ENCODE assay signal across 14 cellular contexts in genomic region chr5:6759401-6759800, GRCh38. TPM values are rescaled to one million over a fixed set of nuclear protein-coding genes. Genes with fewer than 3 reads are reported as not detected.
A peak's percentile ranks its signal among the peaks of the same experiment; 100 is the strongest.
DNase-seq lines count a peak whose midpoint lies in the region; ATAC-seq and TF ChIP-seq lines count a peak whose summit lies in the region.
"Had no signal": no experiment of that assay in that cellular context is flagged by ENCODE, and none has a peak within 500 bp of the region (broad histone marks: within the 10 kb centered on the region; RNA-seq: fewer than 3 reads in every experiment).

No MANE protein-coding gene starts in this region.

- H3K27ac ChIP-seq in RWPE1, result peak overlapping the region; percentile 26
- H3K27ac ChIP-seq: neutrophil had no signal

- ATAC-seq in Right ventricle myocardium superior (ENCODE audit: poor library complexity), result peak; percentile 27
- ATAC-seq: esophagus mucosa had no signal

- intact Hi-C loops in Right ventricle myocardium superior (cut with DNase I) (no loop called here), cardiac septum (cut with DNase I) (loop anchor here (10.0 kb wide), 1 partner anchor 65 kb away; no protein-coding TSS in a partner anchor)

- DNase-seq in Right ventricle myocardium superior (no peak), cardiac septum (ENCODE audit: low spot score) (no peak), RWPE1 (ENCODE audit: low spot score) (no peak), iris pigment epithelial cell (ENCODE audit: low read depth) (peak; percentile 15), ureter (ENCODE audit: low spot score) (peak; percentile 34), NCI-H1048 (lab: John Stamatoyannopoulos, UW) (no peak), C1 segment of cervical spinal cord (lab: John Stamatoyannopoulos, UW) (no peak), activated gamma-delta T cell treated with Interleukin-2 at 50 U/mL for 16 hours (no peak)
- DNase-seq: activated T-cell treated with anti-CD3 and anti-CD28 coated beads, Interleukin-2, amount 50 U/mL, for 1 hour; NCI-H1092 treated with DMSO at 0.1 percent for 48 hours; OCI-M1; stimulated activated CD4-positive, alpha-beta T cell treated with anti-CD3 and anti-CD28 coated beads, Interleukin-2, amount 100 ng/mL, for 24 hours had no signal

- POLR2A ChIA-PET in RWPE1 (lab: Yijun Ruan, JAX; ENCODE audit: low non-redundant PET), result no interaction called here

- CTCF ChIA-PET in RWPE1 (lab: Yijun Ruan, JAX), result no interaction called here

- no peak for TF ChIP-seq CTCF in RWPE1 (conservative IDR thresholded peaks at IDR 0.05; ENCODE audit: low read depth)

RNA-seq across cellular contexts. Expression of gene TENT4A, which starts 46.2 kb away (rescaled TPM):
- total RNA-seq in Right ventricle myocardium superior (10.8 TPM), cardiac septum (18.4 TPM), ureter (28.9 TPM)

Comparison
In these comparisons a context has a peak if more than half of its experiments do, and no peak if none do; other contexts are left out.
1. DNase-seq: peak in iris pigment epithelial cell (single experiment) and ureter (single experiment); none in Right ventricle myocardium superior (single experiment), cardiac septum (single experiment), RWPE1 (single experiment), NCI-H1048 (single experiment), C1 segment of cervical spinal cord (0 of 14) and activated gamma-delta T cell treated with Interleukin-2 at 50 U/mL for 16 hours (single experiment).